ENCODE assay signal across 11 cellular contexts in genomic region chr12:25591132-25591531, GRCh38. TPM values are rescaled to one million over a fixed set of nuclear protein-coding genes. Genes with fewer than 3 reads are reported as not detected.
DNase-seq lines count a peak whose midpoint lies in the region; ATAC-seq and TF ChIP-seq lines count a peak whose summit lies in the region.
"Had no signal": no experiment of that assay in that cellular context is flagged by ENCODE, and none has a peak within 500 bp of the region (broad histone marks: within the 10 kb centered on the region; RNA-seq: fewer than 3 reads in every experiment).

No MANE protein-coding gene starts in this region.

- TF ChIP-seq CTCF in CD4-positive, alpha-beta T cell (IDR thresholded peaks at IDR 0.05), result no peak
- no peak; the same call in 1 of the 2 replicates for TF ChIP-seq CTCF in IMR-90 (conservative IDR thresholded peaks at IDR 0.05; ENCODE audit: low read depth, low read length)
- peak; percentile 30 for TF ChIP-seq CTCF in astrocyte of the spinal cord (IDR thresholded peaks at IDR 0.05; ENCODE audit: low read depth, low read length)
- no peak for TF ChIP-seq CTCF in activated CD8-positive, alpha-beta T cell treated with anti-CD3 and anti-CD28 coated beads for 36 hours (IDR thresholded peaks at IDR 0.05)
- no peak for TF ChIP-seq CTCF in ovary (IDR thresholded peaks at IDR 0.05)

- POLR2A ChIA-PET in CD4-positive, alpha-beta T cell (lab: Charles Lee), result no interaction called here
- POLR2A ChIA-PET in IMR-90 (lab: Charles Lee; ENCODE audit: unreplicated experiment), result no interaction called here
- POLR2A ChIA-PET in activated CD8-positive, alpha-beta T cell treated with anti-CD3 and anti-CD28 coated beads for 36 hours (lab: Charles Lee), result no interaction called here

- H3K4me3 ChIP-seq in IMR-90 (ENCODE audit: insufficient read depth, low read depth, low read length) (no peak overlapping the region), astrocyte of the spinal cord (ENCODE audit: low read depth, low read length) (no peak overlapping the region), ovary (no peak overlapping the region)

- no peak overlapping the region for H3K4me3 Mint-ChIP-seq in CD4-positive, alpha-beta T cell
- no peak overlapping the region for H3K4me3 Mint-ChIP-seq in activated CD8-positive, alpha-beta T cell treated with anti-CD3 and anti-CD28 coated beads for 36 hours

- DNase-seq in CD4-positive, alpha-beta T cell, result no peak
- DNase-seq in IMR-90 (no peak), astrocyte of the spinal cord (ENCODE audit: low read depth, low spot score) (no peak), islet precursor cell (peak; percentile 62), 8988T (no peak), NCI-H146 treated with DMSO at 0.1 percent for 48 hours (lab: John Stamatoyannopoulos, UW; ENCODE audit: unreplicated experiment) (no peak), ovary (no peak)
- DNase-seq in activated CD8-positive, alpha-beta T cell treated with anti-CD3 and anti-CD28 coated beads for 36 hours, result no peak
- DNase-seq: caudate nucleus; CD4-positive, alpha-beta memory T cell; left colon had no signal

- H3K9me1 ChIP-seq in IMR-90 (ENCODE audit: insufficient read depth, low read length), result no peaks in the 10 kb centered on the region

- no peaks in the 10 kb centered on the region for H3K27me3 Mint-ChIP-seq in CD4-positive, alpha-beta T cell
- H3K27me3 Mint-ChIP-seq in activated CD8-positive, alpha-beta T cell treated with anti-CD3 and anti-CD28 coated beads for 36 hours, result no peaks in the 10 kb centered on the region

- H2BK120ac ChIP-seq in IMR-90 (ENCODE audit: low read depth, low read length), result no peak overlapping the region

- intact Hi-C loops in CD4-positive, alpha-beta T cell (cut with DNase I, micrococcal nuclease), result no loop called here
- intact Hi-C loops in IMR-90 (cut with micrococcal nuclease) (no loop called here), ovary (cut with DNase I) (no loop called here)
- intact Hi-C loops in activated CD8-positive, alpha-beta T cell treated with anti-CD3 and anti-CD28 coated beads for 36 hours (cut with micrococcal nuclease), result no loop called here

- in situ Hi-C loops in IMR-90 (cut with MboI; ENCODE audit: low sequenced_read_pairs), result no loop called here
- in situ Hi-C loops in astrocyte of the spinal cord (cut with HindIII; ENCODE audit: low sequenced_read_pairs), result no loop called here

- H2AK9ac ChIP-seq in IMR-90 (replicated peaks; ENCODE audit: low read depth, low read length, poor library complexity), result no peak overlapping the region

- H3K36me3 Mint-ChIP-seq in CD4-positive, alpha-beta T cell (ENCODE audit: low read depth), result peaks cover 8% of the 10 kb centered on the region
- H3K36me3 Mint-ChIP-seq in activated CD8-positive, alpha-beta T cell treated with anti-CD3 and anti-CD28 coated beads for 36 hours (ENCODE audit: low read depth), result peaks cover 8% of the 10 kb centered on the region
- H3K36me3 Mint-ChIP-seq: CD4-positive, alpha-beta memory T cell had no signal

- ATAC-seq in CD4-positive, alpha-beta T cell (ENCODE audit: poor library complexity), result no peak
- ATAC-seq in IMR-90 (ENCODE audit: low read depth), result 0 out of 2 replicates have a peak, but pooled peaks have one; percentile 27
- no peak for ATAC-seq in activated CD8-positive, alpha-beta T cell treated with anti-CD3 and anti-CD28 coated beads for 36 hours
- ATAC-seq: left colon had no signal

- H3K79me1 ChIP-seq in IMR-90 (ENCODE audit: low read depth in 1 of 2, low read length in 2 of 2), result no peaks in the 10 kb centered on the region

- CTCF ChIA-PET in CD4-positive, alpha-beta T cell (lab: Charles Lee), result no interaction called here
- CTCF ChIA-PET in IMR-90 (lab: Yijun Ruan, JAX), result no interaction called here
- CTCF ChIA-PET in activated CD8-positive, alpha-beta T cell treated with anti-CD3 and anti-CD28 coated beads for 36 hours (lab: Charles Lee), result no interaction called here

- no peak overlapping the region for H4K8ac ChIP-seq in IMR-90 (ENCODE audit: low read depth in 2 of 2, low read length in 2 of 2)

- no peak for TF ChIP-seq POLR2A in IMR-90 (IDR thresholded peaks at IDR 0.05; ENCODE audit: low read depth, low read length)
- no peak for TF ChIP-seq POLR2A in ovary (IDR thresholded peaks at IDR 0.05)

- H2AFZ ChIP-seq in IMR-90 (replicated peaks; ENCODE audit: low read length, poor library complexity), result no peak overlapping the region

- no peak overlapping the region for H3K18ac ChIP-seq in IMR-90 (ENCODE audit: low read depth, low read length)

- H3K27me3 ChIP-seq in CD4-positive, alpha-beta T cell (ENCODE audit: control insufficient read depth, insufficient read depth, low read length), result no peaks in the 10 kb centered on the region
- H3K27me3 ChIP-seq in IMR-90 (ENCODE audit: control insufficient read depth, insufficient read depth, low read length) (no peaks in the 10 kb centered on the region), ovary (no peaks in the 10 kb centered on the region)

- no peak overlapping the region for H4K91ac ChIP-seq in IMR-90 (ENCODE audit: insufficient read depth, low read depth, low read length)

- H3K56ac ChIP-seq in IMR-90 (ENCODE audit: extremely low read depth, insufficient read depth, low read length), result no peak overlapping the region

- no peak for TF ChIP-seq RAD21 in IMR-90 (IDR thresholded peaks at IDR 0.05; ENCODE audit: low read length)

- peaks cover 3% of the 10 kb centered on the region; the same call in 1 of the 2 replicates for H3K4me1 ChIP-seq in IMR-90 (ENCODE audit: control insufficient read depth, insufficient read depth, low read length)
- no peaks in the 10 kb centered on the region for H3K4me1 ChIP-seq in ovary (ENCODE audit: insufficient read depth)

- no TSS peak for BruUV-seq in IMR-90 (replicated peaks; lab: Mats Ljungman, UMichigan)

- no peak overlapping the region for H4K5ac ChIP-seq in IMR-90 (ENCODE audit: low read depth, low read length)

- H3K4ac ChIP-seq in IMR-90 (ENCODE audit: low read depth, low read length), result no peak overlapping the region

- no peaks in the 10 kb centered on the region for H3K9me3 ChIP-seq in CD4-positive, alpha-beta T cell (ENCODE audit: control insufficient read depth, low read length)
- H3K9me3 ChIP-seq in IMR-90 (ENCODE audit: control insufficient read depth, insufficient read depth, low read length) (peaks cover 4% of the 10 kb centered on the region), ovary (no peaks in the 10 kb centered on the region)

- peaks cover 60% of the 10 kb centered on the region for H3K4me1 Mint-ChIP-seq in CD4-positive, alpha-beta T cell (ENCODE audit: low read depth)
- peaks cover 28% of the 10 kb centered on the region for H3K4me1 Mint-ChIP-seq in activated CD8-positive, alpha-beta T cell treated with anti-CD3 and anti-CD28 coated beads for 36 hours (ENCODE audit: low read depth)

- peak overlapping the region; percentile 89 for H3K27ac Mint-ChIP-seq in CD4-positive, alpha-beta T cell
- no peak overlapping the region for H3K27ac Mint-ChIP-seq in activated CD8-positive, alpha-beta T cell treated with anti-CD3 and anti-CD28 coated beads for 36 hours

- peaks cover 7% of the 10 kb centered on the region for H3K9me3 Mint-ChIP-seq in CD4-positive, alpha-beta T cell
- H3K9me3 Mint-ChIP-seq in activated CD8-positive, alpha-beta T cell treated with anti-CD3 and anti-CD28 coated beads for 36 hours, result peaks cover 16% of the 10 kb centered on the region

- H4K20me1 ChIP-seq in IMR-90 (ENCODE audit: insufficient read depth, low read length), result no peaks in the 10 kb centered on the region

- H3K27ac ChIP-seq in CD4-positive, alpha-beta T cell (ENCODE audit: low read depth, low read length), result no peak overlapping the region
- H3K27ac ChIP-seq in IMR-90 (ENCODE audit: insufficient read depth, low read length), result no peak overlapping the region
- no peak overlapping the region for H3K27ac ChIP-seq in ovary

- H3K23ac ChIP-seq in IMR-90 (ENCODE audit: low read depth, low read length), result no peak overlapping the region

- H2AK5ac ChIP-seq in IMR-90 (ENCODE audit: low read depth, low read length), result no peak overlapping the region

- dilution Hi-C loops in IMR-90 (cut with HindIII; ENCODE audit: low sequenced_read_pairs, unreplicated experiment), result no loop called here

- no peak overlapping the region for H2BK20ac ChIP-seq in IMR-90 (ENCODE audit: low read depth, low read length)

- no peak overlapping the region for H3K9ac ChIP-seq in IMR-90 (ENCODE audit: low read depth, low read length)

- TF ChIP-seq EP300 in ovary (IDR thresholded peaks at IDR 0.05), result no peak

- H2BK15ac ChIP-seq in IMR-90 (ENCODE audit: low read depth, low read length), result no peak overlapping the region

- no peak overlapping the region for H3K14ac ChIP-seq in IMR-90 (replicated peaks; ENCODE audit: low read depth, low read length)

- H2BK5ac ChIP-seq in IMR-90 (ENCODE audit: low read depth, low read length, poor library complexity, severe bottlenecking), result no peak overlapping the region

- no peak overlapping the region for H3K4me2 ChIP-seq in IMR-90 (ENCODE audit: low read depth, low read length)

- H3K36me3 ChIP-seq in IMR-90 (ENCODE audit: control insufficient read depth, insufficient read depth, low read length) (no peaks in the 10 kb centered on the region), ovary (no peaks in the 10 kb centered on the region)

TF ChIP-seq in IMR-90, 13 proteins besides CTCF, POLR2A, EP300 and RAD21:
- no peak for TF ChIP-seq ELK1 (IDR thresholded peaks at IDR 0.05; ENCODE audit: borderline replicate concordance, low read depth, low read length)
- TF ChIP-seq CEBPB (IDR thresholded peaks at IDR 0.05; ENCODE audit: low read depth, low read length), result no peak
TF ChIP-seq in IMR-90: peak in this region for 0.

RNA-seq across cellular contexts. Expression of gene LMNTD1, which starts 38.0 kb away (rescaled TPM):
- not detected for total RNA-seq in CD4-positive, alpha-beta T cell
- total RNA-seq in IMR-90 (2012; rRNA removed) (4.3 and 4.7 TPM in 2 replicates), ovary (10 to 100 TPM in 1 of 7 donors, under 1 TPM in 3, not detected in 3; 0.27 to 23.4 (median 0.46) TPM)
- polyA plus RNA-seq in IMR-90 (2012; rRNA removed) (1.3 and 1.5 TPM in 2 replicates), ovary (not detected)
- 0.16 and 0.22 TPM in 2 replicates for polyA plus RNA-seq in IMR-90 (2012; cell fraction: cytosol; rRNA removed)
- polyA plus RNA-seq in IMR-90 (2012; cell fraction: nucleus; rRNA removed; ENCODE audit: low replicate concordance), result 0.30 and 2.0 TPM in 2 replicates
- total RNA-seq in activated CD8-positive, alpha-beta T cell treated with anti-CD3 and anti-CD28 coated beads for 36 hours, result not detected
- total RNA-seq: CD4-positive, alpha-beta memory T cell; left colon had no signal
- polyA plus RNA-seq: CD4-positive, alpha-beta memory T cell had no signal
